In the genomic region with DNA sequence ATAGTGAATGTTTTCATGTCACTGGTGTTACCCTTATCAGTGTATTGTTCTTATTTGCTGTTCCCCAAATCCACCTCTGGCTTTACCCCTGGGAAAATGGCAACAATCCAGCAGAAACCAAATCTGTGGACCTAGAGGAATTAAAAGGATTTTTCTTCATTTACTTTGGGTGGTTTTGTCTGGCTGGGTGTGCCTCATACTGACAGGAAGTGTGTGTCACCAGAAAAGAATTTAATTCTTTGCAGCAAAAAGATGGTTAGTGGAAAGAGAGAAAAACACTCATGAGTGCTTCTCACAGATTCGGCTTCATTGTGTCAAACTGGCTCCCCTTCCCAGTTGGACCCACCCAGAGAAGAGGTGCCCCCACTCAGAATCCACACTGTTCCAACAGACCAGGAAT, we compare ENCODE assay signal across 11 cellular contexts. TPM values are rescaled to one million over a fixed set of nuclear protein-coding genes. Genes with fewer than 3 reads are reported as not detected.
A peak's percentile ranks its signal among the peaks of the same experiment; 100 is the strongest.
DNase-seq lines count a peak whose midpoint lies in the region; ATAC-seq, FAIRE-seq and TF ChIP-seq lines count a peak whose summit lies in the region.
"Had no signal": no experiment of that assay in that cellular context is flagged by ENCODE, and none has a peak within 500 bp of the region (broad histone marks: within the 10 kb centered on the region; RNA-seq: fewer than 3 reads in every experiment).

No MANE protein-coding gene starts in this region.

- DNase-seq in RKO (ENCODE audit: low spot score) (peak; percentile 88), fibroblast of peridontal ligament (ENCODE audit: extremely low read depth) (peak; percentile 77), pancreas (no peak), Ammon's horn (ENCODE audit: low spot score) (no peak), NK-92 (lab: John Stamatoyannopoulos, UW; ENCODE audit: unreplicated experiment) (no peak)
- no peak for DNase-seq in activated T-cell treated with anti-CD3 and anti-CD28 coated beads, Interleukin-2, amount 50 U/mL, for 24 hours
- DNase-seq: activated CD4-positive, CD25-positive, alpha-beta regulatory T cell; effector memory CD4-positive, alpha-beta T cell; NCI-H2171 had no signal

- no peaks in the 10 kb centered on the region for H3K36me3 ChIP-seq in BLaER1 treated with 17β-estradiol and CSF1 and Interleukin-3, amounts not matched to agents 10 nM and 100 nM
- H3K36me3 ChIP-seq in pancreas: no peaks in the 10 kb centered on the region

- H3K4me3 Mint-ChIP-seq in activated T-cell treated with anti-CD3 and anti-CD28 coated beads, Interleukin-2, amount 50 U/mL, for 24 hours: no peak overlapping the region

- peaks cover 0 to 9% (median 0%) of the 10 kb centered on the region in 11 experiments; a peak in 2 of 22 replicates for H3K9me3 ChIP-seq in BLaER1 treated with 17β-estradiol and CSF1 and Interleukin-3, amounts not matched to agents 10 nM and 100 nM (replicated peaks in 1 of 11)
- no peaks in the 10 kb centered on the region for H3K9me3 ChIP-seq in pancreas

- no peak overlapping the region for H3K4me3 ChIP-seq in BLaER1 treated with 17β-estradiol and CSF1 and Interleukin-3, amounts not matched to agents 10 nM and 100 nM
- no peak overlapping the region for H3K4me3 ChIP-seq in pancreas

- peak overlapping the region in 5 of 11 experiments; percentile 32 to 56 (median 52); a peak in 7 of 22 replicates for H3K9ac ChIP-seq in BLaER1 treated with 17β-estradiol and CSF1 and Interleukin-3, amounts not matched to agents 10 nM and 100 nM

- no peak overlapping the region for H3K27ac Mint-ChIP-seq in activated T-cell treated with anti-CD3 and anti-CD28 coated beads, Interleukin-2, amount 50 U/mL, for 24 hours

- FAIRE-seq in pancreas (lab: Jason Lieb, UNC): no peak

- no peaks in the 10 kb centered on the region for H3K9me3 Mint-ChIP-seq in activated T-cell treated with anti-CD3 and anti-CD28 coated beads, Interleukin-2, amount 50 U/mL, for 24 hours

- H3K27me3 Mint-ChIP-seq in activated T-cell treated with anti-CD3 and anti-CD28 coated beads, Interleukin-2, amount 50 U/mL, for 24 hours: peaks cover 4% of the 10 kb centered on the region

- no peaks in the 10 kb centered on the region for H4K20me1 ChIP-seq in BLaER1 treated with 17β-estradiol and CSF1 and Interleukin-3, amounts not matched to agents 10 nM and 100 nM

- peak overlapping the region in 7 of 11 experiments; percentile 5 to 86 (median 73); a peak in 12 of 22 replicates for H3K4me2 ChIP-seq in BLaER1 treated with 17β-estradiol and CSF1 and Interleukin-3, amounts not matched to agents 10 nM and 100 nM

- H3K4me1 Mint-ChIP-seq in activated T-cell treated with anti-CD3 and anti-CD28 coated beads, Interleukin-2, amount 50 U/mL, for 24 hours (ENCODE audit: low read depth): peaks cover 2% of the 10 kb centered on the region

- WGBS in pancreas, 2 donors: 48 to 50% methylated on average over 1 of the region's 1 CpG

- peaks cover 0 to 17% (median 10%) of the 10 kb centered on the region in 10 experiments; a peak in 13 of 20 replicates for H3K4me1 ChIP-seq in BLaER1 treated with 17β-estradiol and CSF1 and Interleukin-3, amounts not matched to agents 10 nM and 100 nM
- peaks cover 0 to 4% (median 4%) of the 10 kb centered on the region in 3 donors for H3K4me1 ChIP-seq in pancreas

- ATAC-seq in pancreas (peak in 3 of 4 donors; percentile 53 to 68 (median 60)), HG03045 (IDR thresholded peaks at IDR 0.05; ENCODE audit: unreplicated experiment) (no peak)

- peak overlapping the region in 7 of 11 experiments; percentile 14 to 77 (median 63); a peak in 11 of 22 replicates for H3K27ac ChIP-seq in BLaER1 treated with 17β-estradiol and CSF1 and Interleukin-3, amounts not matched to agents 10 nM and 100 nM
- peak overlapping the region in 2 of 4 donors; percentile 50 to 58 for H3K27ac ChIP-seq in pancreas

- H3K36me3 Mint-ChIP-seq in activated T-cell treated with anti-CD3 and anti-CD28 coated beads, Interleukin-2, amount 50 U/mL, for 24 hours (ENCODE audit: low read depth): no peaks in the 10 kb centered on the region

- intact Hi-C loops in pancreas (cut with DNase I): no loop called here

- TF ChIP-seq CTCF in pancreas (IDR thresholded peaks at IDR 0.05): no peak

- no peaks in the 10 kb centered on the region for H3K27me3 ChIP-seq in BLaER1 treated with 17β-estradiol and CSF1 and Interleukin-3, amounts not matched to agents 10 nM and 100 nM
- H3K27me3 ChIP-seq in pancreas: no peaks in the 10 kb centered on the region

RNA-seq across cellular contexts. Expression of gene FZD4, which starts 38.9 kb away (rescaled TPM):
- 10 to 100 TPM in 2 of 6 donors, 1 to 10 TPM in 4; 5.4 to 10.8 (median 7.9) TPM for total RNA-seq in pancreas
- 1 to 10 TPM; 4.7 to 4.8 TPM for polyA plus RNA-seq in pancreas

Comparison
In these comparisons a context has a peak if more than half of its experiments do, and no peak if none do; other contexts are left out.
1. DNase-seq: peak in RKO (single experiment) and fibroblast of peridontal ligament (single experiment); none in pancreas (0 of 6), Ammon's horn (single experiment), NK-92 (single experiment) and activated T-cell treated with anti-CD3 and anti-CD28 coated beads, Interleukin-2, amount 50 U/mL, for 24 hours (single experiment).